ENCODE assay signal across 15 cellular contexts in genomic region chr10:34114914-34115313, GRCh38.
A peak's percentile ranks its signal among the peaks of the same experiment; 100 is the strongest.
DNase-seq lines count a peak whose midpoint lies in the region; TF ChIP-seq lines count a peak whose summit lies in the region.
"Had no signal": no experiment of that assay in that cellular context is flagged by ENCODE, and none has a peak within 500 bp of the region (broad histone marks: within the 10 kb centered on the region; RNA-seq: fewer than 3 reads in every experiment).

No MANE protein-coding gene starts in this region.

- no peaks in the 10 kb centered on the region for H3K79me1 ChIP-seq in trophoblast cell (ENCODE audit: low read length)

- H3K9me3 Mint-ChIP-seq in nephron, result no peaks in the 10 kb centered on the region
- H3K9me3 Mint-ChIP-seq: HFFc6 had no signal

- H3K27me3 ChIP-seq in esophagus muscularis mucosa, result no peaks in the 10 kb centered on the region
- no peaks in the 10 kb centered on the region for H3K27me3 ChIP-seq in trophoblast cell (ENCODE audit: insufficient read depth, low read length)
- H3K27me3 ChIP-seq in Peyer's patch, result no peaks in the 10 kb centered on the region

- H3K27me3 Mint-ChIP-seq in nephron (ENCODE audit: low read depth), result no peaks in the 10 kb centered on the region
- H3K27me3 Mint-ChIP-seq: CD4-positive, alpha-beta memory T cell had no signal

- H4K12ac ChIP-seq in trophoblast cell (ENCODE audit: low read depth, low read length), result no peak overlapping the region

- H3K18ac ChIP-seq in trophoblast cell (ENCODE audit: low read length), result no peak overlapping the region

- no peak overlapping the region for H3K23ac ChIP-seq in trophoblast cell (ENCODE audit: low read length)

- H2BK120ac ChIP-seq in trophoblast cell (ENCODE audit: insufficient read depth, low read length, poor library complexity), result no peak overlapping the region

- no peak overlapping the region for H2AFZ ChIP-seq in trophoblast cell (ENCODE audit: insufficient read depth, low read length, poor library complexity)

- H3K4me2 ChIP-seq in trophoblast cell (ENCODE audit: low read length), result no peak overlapping the region

- no peak overlapping the region for H3K4ac ChIP-seq in trophoblast cell (ENCODE audit: low read depth, low read length)

- H2AK5ac ChIP-seq in trophoblast cell (ENCODE audit: low read length), result no peak overlapping the region

- peak overlapping the region; percentile 41 for H3K9ac ChIP-seq in trophoblast cell (ENCODE audit: low read length)

- H4K91ac ChIP-seq in trophoblast cell (ENCODE audit: low read depth, low read length), result no peak overlapping the region

- no peaks in the 10 kb centered on the region for H3K79me2 ChIP-seq in trophoblast cell (ENCODE audit: control insufficient read depth, insufficient read depth, low read length, poor library complexity)

- peak; percentile 55 for DNase-seq in esophagus muscularis mucosa (ENCODE audit: extremely low spot score)
- DNase-seq in trophoblast cell, result no peak
- DNase-seq in GDM1 (lab: John Stamatoyannopoulos, UW), result no peak
- no peak for DNase-seq in COLO668 (lab: John Stamatoyannopoulos, UW; ENCODE audit: unreplicated experiment)
- DNase-seq in Peyer's patch, result no peak
- DNase-seq: C1 segment of cervical spinal cord; CD4-positive, alpha-beta memory T cell; DMS 273 treated with DMSO at 0.1 percent for 48 hours; DMS79; EL; GF-D8; GOT3; HFFc6 had no signal

- H3K36me3 Mint-ChIP-seq in nephron (ENCODE audit: low read depth), result peaks cover 26% of the 10 kb centered on the region
- H3K36me3 Mint-ChIP-seq: CD4-positive, alpha-beta memory T cell had no signal

- intact Hi-C loops in esophagus muscularis mucosa (cut with DNase I), result no loop called here

- TF ChIP-seq CTCF in esophagus muscularis mucosa (IDR thresholded peaks at IDR 0.05) (no peak), nephron (IDR thresholded peaks at IDR 0.05; ENCODE audit: unreplicated experiment in 3 of 3) (no peak), Peyer's patch (IDR thresholded peaks at IDR 0.05) (no peak)

- H3K36me3 ChIP-seq in esophagus muscularis mucosa (peaks cover 8 to 37% (median 22%) of the 10 kb centered on the region in 4 donors), trophoblast cell (ENCODE audit: control insufficient read depth in 1 of 2, insufficient read depth in 2 of 2, low read length in 2 of 2) (peaks cover 0 to 2% of the 10 kb centered on the region in 2 experiments), Peyer's patch (peaks cover 0 to 8% (median 0%) of the 10 kb centered on the region in 3 donors)
- H3K36me3 ChIP-seq: HAP-1 had no signal

- no peak overlapping the region for H3K14ac ChIP-seq in trophoblast cell (ENCODE audit: low read length)

- no peak overlapping the region for H3K27ac ChIP-seq in esophagus muscularis mucosa (replicated peaks in 1 of 4)
- no peak overlapping the region for H3K27ac ChIP-seq in trophoblast cell (ENCODE audit: low read depth, low read length)
- H3K27ac ChIP-seq in Peyer's patch, result no peak overlapping the region

- no peak for TF ChIP-seq EP300 in esophagus muscularis mucosa (IDR thresholded peaks at IDR 0.05)

- H2BK12ac ChIP-seq in trophoblast cell (ENCODE audit: low read length), result no peak overlapping the region

- H3K27ac Mint-ChIP-seq in nephron, result peak overlapping the region in 2 of 3 experiments; percentile 20 to 70
- H3K27ac Mint-ChIP-seq: CD4-positive, alpha-beta memory T cell; HFFc6 had no signal

- no peak overlapping the region for H3K4me3 Mint-ChIP-seq in nephron
- H3K4me3 Mint-ChIP-seq: CD4-positive, alpha-beta memory T cell; HFFc6 had no signal

- H2BK5ac ChIP-seq in trophoblast cell (ENCODE audit: low read depth, low read length, poor library complexity), result no peak overlapping the region

- H4K8ac ChIP-seq in trophoblast cell (ENCODE audit: low read depth, low read length), result no peak overlapping the region

- WGBS in esophagus muscularis mucosa, result 96% methylated on average over 10 of the region's 10 CpGs
- WGBS in trophoblast cell (ENCODE audit: extremely low coverage, insufficient coverage, insufficient read length), result no CpG with 5 or more reads among the region's 10 CpGs

- H3K4me1 Mint-ChIP-seq in nephron, result peaks cover 52% of the 10 kb centered on the region
- H3K4me1 Mint-ChIP-seq: CD4-positive, alpha-beta memory T cell had no signal

- H3K9me3 ChIP-seq in esophagus muscularis mucosa (no peaks in the 10 kb centered on the region), trophoblast cell (ENCODE audit: insufficient read depth, low read depth, low read length) (no peaks in the 10 kb centered on the region), Peyer's patch (no peaks in the 10 kb centered on the region)
- H3K9me3 ChIP-seq: HAP-1 had no signal

- TF ChIP-seq POLR2A in esophagus muscularis mucosa (IDR thresholded peaks at IDR 0.05; ENCODE audit: low read depth) (no peak), Peyer's patch (IDR thresholded peaks at IDR 0.05) (no peak)

- H3K4me3 ChIP-seq in esophagus muscularis mucosa (no peak overlapping the region), trophoblast cell (ENCODE audit: low read depth, low read length) (no peak overlapping the region), Peyer's patch (no peak overlapping the region)
- H3K4me3 ChIP-seq: HAP-1 had no signal

- H3K4me1 ChIP-seq in esophagus muscularis mucosa (peaks cover 8 to 14% (median 11%) of the 10 kb centered on the region in 4 donors), trophoblast cell (ENCODE audit: control insufficient read depth in 1 of 2, insufficient read depth in 2 of 2, low read length in 2 of 2) (peaks cover 0 to 2% of the 10 kb centered on the region in 2 experiments), Peyer's patch (no peaks in the 10 kb centered on the region)
- H3K4me1 ChIP-seq: HAP-1 had no signal
